8 cellular contexts compared by ENCODE assay signal in the genomic region with DNA sequence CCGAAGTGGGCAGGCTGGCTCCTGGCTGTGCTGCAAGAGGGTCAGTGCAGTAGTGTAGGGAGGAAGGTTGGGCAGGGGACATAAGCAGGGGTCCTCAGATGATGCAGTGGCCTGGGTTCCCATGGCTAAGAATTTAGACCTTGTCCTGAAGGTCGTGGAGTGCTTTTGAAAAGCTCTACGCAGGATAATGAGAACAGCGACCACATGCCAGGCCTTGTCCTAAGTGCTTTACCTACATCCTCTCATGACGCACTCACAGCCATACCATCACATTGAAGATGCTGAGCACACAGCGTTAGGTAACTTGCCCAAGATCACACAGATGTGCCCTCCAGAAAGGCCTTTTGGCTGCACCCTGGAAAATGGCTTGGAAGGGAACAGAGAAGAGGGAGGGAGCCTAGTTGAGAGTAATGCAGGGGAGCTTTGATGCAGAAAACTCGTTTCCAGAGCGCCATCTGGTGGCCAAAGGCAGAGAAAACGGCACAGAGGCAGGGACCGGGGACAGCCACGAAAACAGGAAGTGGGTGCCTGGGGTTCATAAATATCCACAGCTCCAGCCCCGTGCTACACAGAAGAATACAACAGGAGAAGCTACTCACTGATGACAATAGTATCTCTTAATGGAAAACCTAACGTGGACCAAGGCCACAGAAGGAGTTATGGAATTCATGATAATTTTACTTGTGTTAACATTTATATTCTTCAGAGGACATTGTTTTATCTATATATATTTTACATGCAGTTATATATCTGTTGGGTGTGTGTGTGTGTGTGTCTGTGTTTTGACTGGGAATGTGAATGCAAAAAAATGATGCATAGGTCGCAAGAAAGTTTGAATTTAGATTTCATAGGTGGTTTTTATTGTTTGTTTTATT. TPM values are rescaled to one million over a fixed set of nuclear protein-coding genes. Genes with fewer than 3 reads are reported as not detected.
DNase-seq lines count a peak whose midpoint lies in the region; ATAC-seq, FAIRE-seq and TF ChIP-seq lines count a peak whose summit lies in the region.

No MANE protein-coding gene starts in this region.

- H3K4me3 ChIP-seq in RWPE2 (ENCODE audit: severe bottlenecking), result no peak overlapping the region
- H3K4me3 ChIP-seq in fibroblast of villous mesenchyme (ENCODE audit: low read depth, low read length), result no peak overlapping the region
- H3K4me3 ChIP-seq in thyroid gland (replicated peaks in 1 of 3), result no peak overlapping the region

- DNase-seq in GF-D8 (lab: John Stamatoyannopoulos, UW) (peak; percentile 73), H54 (ENCODE audit: insufficient read length, low spot score) (peak; percentile 81), LHCN-M2 (ENCODE audit: low read depth) (peak; percentile 82), RWPE2 (ENCODE audit: low spot score) (no peak), fibroblast of villous mesenchyme (ENCODE audit: low read depth) (peak; percentile 83), osteocyte (ENCODE audit: extremely low spot score, unreplicated experiment) (peak; percentile 94), thyroid gland (peak; percentile 82 to 90)
- DNase-seq in activated T-helper 1 cell treated with anti-CD3 and anti-CD28 coated beads, Interleukin-2, amount 50 U/mL, for 16 hours (ENCODE audit: low read depth in 1 of 2, low spot score in 1 of 2), result peak; percentile 76 to 87

- H3K27me3 ChIP-seq in RWPE2 (ENCODE audit: insufficient read depth, poor library complexity, severe bottlenecking) (no peaks in the 10 kb centered on the region), thyroid gland (no peaks in the 10 kb centered on the region)

- H3K4me1 ChIP-seq in RWPE2 (ENCODE audit: insufficient read depth, poor library complexity, severe bottlenecking), result no peaks in the 10 kb centered on the region
- H3K4me1 ChIP-seq in thyroid gland, result no peaks in the 10 kb centered on the region

- H3K27ac ChIP-seq in RWPE2 (ENCODE audit: poor library complexity, severe bottlenecking) (no peak overlapping the region), thyroid gland (peak overlapping the region in 1 of 3 donors; percentile 11)

- H3K27me3 Mint-ChIP-seq in osteocyte (ENCODE audit: unreplicated experiment), result no peaks in the 10 kb centered on the region

- H3K4me3 Mint-ChIP-seq in osteocyte (ENCODE audit: unreplicated experiment), result no peak overlapping the region

- H3K9me3 ChIP-seq in RWPE2 (ENCODE audit: severe bottlenecking) (no peaks in the 10 kb centered on the region), thyroid gland (no peaks in the 10 kb centered on the region)

- no peaks in the 10 kb centered on the region for H3K36me3 ChIP-seq in RWPE2 (ENCODE audit: low read depth)
- H3K36me3 ChIP-seq in thyroid gland, result no peaks in the 10 kb centered on the region

- WGBS in thyroid gland, 2 donors, result 27 to 31% methylated on average over 14 of the region's 14 CpGs

- intact Hi-C loops in thyroid gland (cut with DNase I), result loop anchor here (2.0 kb wide), 1 partner anchor 268 kb away; no protein-coding TSS in a partner anchor

- ATAC-seq in RWPE2 (ENCODE audit: low read depth), result peak; percentile 90

- peak overlapping the region; percentile 35 for H3K27ac Mint-ChIP-seq in osteocyte (ENCODE audit: unreplicated experiment)

- peak; percentile 30 for FAIRE-seq in H54 (lab: Jason Lieb, UNC)

- H3K4me1 Mint-ChIP-seq in osteocyte (ENCODE audit: unreplicated experiment), result peaks cover 5% of the 10 kb centered on the region

- TF ChIP-seq CTCF in RWPE2 (IDR thresholded peaks at IDR 0.05; ENCODE audit: poor library complexity, severe bottlenecking) (peak; percentile 96), fibroblast of villous mesenchyme (IDR thresholded peaks at IDR 0.05; ENCODE audit: insufficient read depth, low read depth, low read length) (peak; percentile 86), osteocyte (IDR thresholded peaks at IDR 0.05) (peak; percentile 93), thyroid gland (IDR thresholded peaks at IDR 0.05) (peak; percentile 69 to 84 (median 75))

- TF ChIP-seq POLR2A in H54 (IDR thresholded peaks at IDR 0.05; ENCODE audit: low read depth, low read length) (no peak), thyroid gland (IDR thresholded peaks at IDR 0.05) (no peak)

- no peaks in the 10 kb centered on the region for H3K9me3 Mint-ChIP-seq in osteocyte (ENCODE audit: unreplicated experiment)

- H3K36me3 Mint-ChIP-seq in osteocyte (ENCODE audit: unreplicated experiment), result no peaks in the 10 kb centered on the region

RNA-seq across cellular contexts. Expression of a gene that starts 2.7 kb away (rescaled TPM):
- total RNA-seq in LHCN-M2 (2014; rRNA removed) (under 0.01 TPM in 1 of 2 replicates, not detected in the other), fibroblast of villous mesenchyme (under 0.01 TPM in 1 of 2 replicates, not detected in the other), osteocyte (not detected in 2 replicates), thyroid gland (10 to 100 TPM in 1 of 4 donors, 1 to 10 TPM in 3; 7.7 to 23.2 (median 8.0) TPM)
- polyA plus RNA-seq in LHCN-M2 (2012), result 0.02 TPM

RNA-seq across cellular contexts. Expression of a gene that starts 8.2 kb away (rescaled TPM):
- total RNA-seq in LHCN-M2 (2014; rRNA removed), result 85.4 and 99.4 TPM in 2 replicates
- 54.4 TPM for polyA plus RNA-seq in LHCN-M2 (2012)
- total RNA-seq in fibroblast of villous mesenchyme, result 56.7 and 76.9 TPM in 2 replicates
- 66.8 and 73.8 TPM in 2 replicates for total RNA-seq in osteocyte
- total RNA-seq in thyroid gland, result 10 to 100 TPM; 52.5 to 69.7 (median 61.7) TPM

RNA-seq across cellular contexts. Expression of a gene that starts 37.0 kb away (rescaled TPM):
- total RNA-seq in LHCN-M2 (2014; rRNA removed) (53.9 and 61.4 TPM in 2 replicates), fibroblast of villous mesenchyme (34.1 and 40.6 TPM in 2 replicates), osteocyte (60.2 and 64.1 TPM in 2 replicates), thyroid gland (100 to 1,000 TPM in 1 of 4 donors, 10 to 100 TPM in 3; 68.5 to 130 (median 85.1) TPM)
- 29.9 TPM for polyA plus RNA-seq in LHCN-M2 (2012)

RNA-seq across cellular contexts. Expression of a gene that starts 52.1 kb away (rescaled TPM):
- total RNA-seq in LHCN-M2 (2014; rRNA removed) (53.5 and 113 TPM in 2 replicates), fibroblast of villous mesenchyme (54.8 and 59.6 TPM in 2 replicates), osteocyte (51.4 and 52.0 TPM in 2 replicates), thyroid gland (10 to 100 TPM; 28.8 to 56.3 (median 45.8) TPM)
- 57.3 TPM for polyA plus RNA-seq in LHCN-M2 (2012)
